Comparison of ENCODE assay signal across 9 cellular contexts in genomic region chr7:5694221-5694754, GRCh38.
DNase-seq lines count a peak whose midpoint lies in the region; ATAC-seq and TF ChIP-seq lines count a peak whose summit lies in the region.
"Had no signal": no experiment of that assay in that cellular context is flagged by ENCODE, and none has a peak within 500 bp of the region (broad histone marks: within the 10 kb centered on the region; RNA-seq: fewer than 3 reads in every experiment).

No MANE protein-coding gene starts in this region.

- H3K4me1 ChIP-seq in neuronal stem cell (ENCODE audit: control insufficient read depth in 2 of 2, insufficient read depth in 1 of 2, low read depth in 1 of 2, low read length in 2 of 2) = peaks cover 14 to 49% of the 10 kb centered on the region in 2 donors

- H3K79me1 ChIP-seq in neuronal stem cell (ENCODE audit: low read depth, low read length) = peaks cover 3% of the 10 kb centered on the region

- DNase-seq in AG09309 (ENCODE audit: low read depth) (peak; percentile 54), MG63 (peak; percentile 56), dedifferentiated amniotic fluid mesenchymal stem cell (ENCODE audit: extremely low spot score) (peak; percentile 76), naive B cell (no peak), NCI-H510A (lab: John Stamatoyannopoulos, UW) (no peak), NCI-H2029 treated with DMSO at 0.1 percent for 48 hours (lab: John Stamatoyannopoulos, UW) (no peak), neuronal stem cell (ENCODE audit: low spot score) (no peak), NCI-H1048 (lab: John Stamatoyannopoulos, UW) (no peak)
- DNase-seq: stimulated activated CD4-positive, alpha-beta T cell treated with anti-CD3 and anti-CD28 coated beads, Interleukin-4, amount 100 ng/mL, for 1 hour had no signal

- TF ChIP-seq CTCF in AG09309 (IDR thresholded peaks at IDR 0.05; ENCODE audit: control insufficient read depth, insufficient read depth, low read depth, low read length, missing control alignments) = no peak

- no peak overlapping the region for H2BK5ac ChIP-seq in neuronal stem cell (ENCODE audit: low read length)

- H3K4me3 Mint-ChIP-seq in naive B cell = peak overlapping the region; percentile 79 to 94 (median 91)

- no CpG with 5 or more reads among the region's 5 CpGs for WGBS in neuronal stem cell (ENCODE audit: extremely low coverage in 2 of 2, insufficient read length in 2 of 2, insufficient replicate concordance in 1 of 2), 2 donors

- H3K36me3 ChIP-seq in MG63 (peaks cover 43% of the 10 kb centered on the region), neuronal stem cell (replicated peaks in 1 of 2; ENCODE audit: control insufficient read depth in 2 of 2, insufficient read depth in 2 of 2, low read length in 2 of 2) (peaks cover 0 to 22% of the 10 kb centered on the region in 2 donors)

- H2BK15ac ChIP-seq in neuronal stem cell (ENCODE audit: low read length) = no peak overlapping the region

- peaks cover 76 to 100% (median 97%) of the 10 kb centered on the region in 3 donors for H3K4me1 Mint-ChIP-seq in naive B cell

- H3K18ac ChIP-seq in neuronal stem cell (ENCODE audit: low read length) = no peak overlapping the region

- no peak for ATAC-seq in naive B cell (ENCODE audit: low read depth in 2 of 2)

- peaks cover 9 to 10% of the 10 kb centered on the region in 2 donors for H3K36me3 Mint-ChIP-seq in naive B cell

- H2AFZ ChIP-seq in neuronal stem cell (ENCODE audit: low read length) = no peak overlapping the region

- no peak overlapping the region for H4K91ac ChIP-seq in neuronal stem cell (ENCODE audit: low read depth, low read length, poor library complexity)

- peak overlapping the region; percentile 95 to 100 (median 97) for H3K27ac Mint-ChIP-seq in naive B cell

- H3K14ac ChIP-seq in neuronal stem cell (ENCODE audit: low read length) = no peak overlapping the region

- H3K23ac ChIP-seq in neuronal stem cell (ENCODE audit: low read depth, low read length, poor library complexity) = no peak overlapping the region

- no peak overlapping the region for H4K8ac ChIP-seq in neuronal stem cell (ENCODE audit: low read depth, low read length)

- no peak overlapping the region for H3K4me2 ChIP-seq in neuronal stem cell (ENCODE audit: insufficient read depth, low read length, poor library complexity, severe bottlenecking)

- H3K4ac ChIP-seq in neuronal stem cell (ENCODE audit: low read length) = no peak overlapping the region

- H3K9me3 ChIP-seq in MG63 (no peaks in the 10 kb centered on the region), neuronal stem cell (replicated peaks in 1 of 2; ENCODE audit: control insufficient read depth in 2 of 2, insufficient read depth in 1 of 2, low read depth in 1 of 2, low read length in 2 of 2) (no peaks in the 10 kb centered on the region)

- no peak overlapping the region for H3K27ac ChIP-seq in neuronal stem cell (replicated peaks; ENCODE audit: low read length)

- no peak overlapping the region for H2BK12ac ChIP-seq in neuronal stem cell (ENCODE audit: low read length)

- H3K9ac ChIP-seq in neuronal stem cell (ENCODE audit: low read depth, low read length, poor library complexity) = no peak overlapping the region

- H3K4me3 ChIP-seq in AG09309 (ENCODE audit: control insufficient read depth, low read depth, low read length) (no peak overlapping the region), MG63 (no peak overlapping the region), neuronal stem cell (ENCODE audit: low read length in 2 of 2) (no peak overlapping the region)

- H3K27me3 ChIP-seq in MG63 (no peaks in the 10 kb centered on the region), neuronal stem cell (ENCODE audit: control insufficient read depth in 3 of 3, insufficient read depth in 3 of 3, low read depth in 1 of 3, low read length in 3 of 3) (no peaks in the 10 kb centered on the region)

- H2BK120ac ChIP-seq in neuronal stem cell (ENCODE audit: low read depth, low read length) = no peak overlapping the region

- no peak overlapping the region for H2AK5ac ChIP-seq in neuronal stem cell (ENCODE audit: low read depth, low read length)

- no peaks in the 10 kb centered on the region for H3K9me3 Mint-ChIP-seq in naive B cell

- no peaks in the 10 kb centered on the region for H3K27me3 Mint-ChIP-seq in naive B cell

Comparison
In these comparisons a context has a peak if more than half of its experiments do, and no peak if none do; other contexts are left out.
1. DNase-seq: peak in AG09309 (single experiment), MG63 (single experiment) and dedifferentiated amniotic fluid mesenchymal stem cell (single experiment); none in naive B cell (single experiment), NCI-H510A (single experiment), NCI-H2029 treated with DMSO at 0.1 percent for 48 hours (single experiment), neuronal stem cell (single experiment) and NCI-H1048 (single experiment).